8 cellular contexts compared by ENCODE assay signal in genomic region chr9:114387678-114388431, GRCh38. TPM values are rescaled to one million over a fixed set of nuclear protein-coding genes. Genes with fewer than 3 reads are reported as not detected.
DNase-seq lines count a peak whose midpoint lies in the region; ATAC-seq and TF ChIP-seq lines count a peak whose summit lies in the region.

AKNA (minus strand) TSS chr9:114387982; CDS start chr9:114381333, 6,649 bp downstream.

- CTCF ChIA-PET in WTC11 (lab: Charles Lee), result interaction anchor here (0.8 to 2.4 kb wide), 9 partner anchors 9 to 305 kb away, joined by 3 to 20 read pairs (median 5); no protein-coding TSS in a partner anchor
- CTCF ChIA-PET in MCF 10A (lab: Yijun Ruan, JAX), result interaction anchor here (0.6 to 1.8 kb wide), 3 partner anchors 9 to 138 kb away, joined by 3 to 6 read pairs (median 4); no protein-coding TSS in a partner anchor

- H3K27ac Mint-ChIP-seq in WTC11 (peak within 1 kb of the TSS; percentile 59), MCF 10A (ENCODE audit: low read depth, unreplicated experiment) (no peak within 1 kb of the TSS)

- no peak for TF ChIP-seq CTCF in WTC11 (IDR thresholded peaks at IDR 0.05)
- no peak for TF ChIP-seq CTCF in MCF 10A (IDR thresholded peaks at IDR 0.05; ENCODE audit: unreplicated experiment)

- ATAC-seq in GM19023 (IDR thresholded peaks at IDR 0.05; ENCODE audit: unreplicated experiment) (peak; percentile 35), HG03565 (IDR thresholded peaks at IDR 0.05; ENCODE audit: unreplicated experiment) (peak; percentile 16), WTC11 (peak; percentile 60)

- peaks cover 75% of the 10 kb centered on the region for H3K4me1 Mint-ChIP-seq in WTC11
- peaks cover 24% of the 10 kb centered on the region for H3K4me1 Mint-ChIP-seq in MCF 10A (ENCODE audit: insufficient read depth, unreplicated experiment)

- peak; percentile 74 for DNase-seq in WTC11 (ENCODE audit: low spot score)
- DNase-seq in MCF 10A (ENCODE audit: unreplicated experiment), result no peak
- peak; percentile 83 for DNase-seq in iris pigment epithelial cell (ENCODE audit: low read depth)
- DNase-seq in stimulated activated CD4-positive, alpha-beta T cell treated with anti-CD3 and anti-CD28 coated beads, Interleukin-12 subunit alpha, Interleukin-12 subunit beta, amount 100 ng/mL, for 48 hours (ENCODE audit: low read depth in 2 of 3, low spot score in 1 of 3), result peak; percentile 63 to 71 (median 65)
- DNase-seq in SKM-1 treated with dmso at 0.1 percent for 144 hours (lab: John Stamatoyannopoulos, UW; ENCODE audit: unreplicated experiment), result no peak
- DNase-seq in SW 1271 (lab: John Stamatoyannopoulos, UW), result no peak

- no TSS peak for BruUV-seq in MCF 10A (replicated peaks; lab: Mats Ljungman, UMichigan)

- intact Hi-C loops in MCF 10A (cut with micrococcal nuclease), result no loop called here

- POLR2A ChIA-PET in WTC11 (lab: Charles Lee), result interaction anchor here (1.3 to 1.4 kb wide), 2 partner anchors 10 to 37 kb away, joined by 3 to 9 read pairs; no protein-coding TSS in a partner anchor
- POLR2A ChIA-PET in MCF 10A (lab: Yijun Ruan, JAX), result interaction anchor here (0.6 to 1.7 kb wide), 2 partner anchors 17 to 23 kb away, joined by 3 read pairs; no protein-coding TSS in a partner anchor

- peak within 1 kb of the TSS; percentile 53 for H3K4me3 Mint-ChIP-seq in WTC11
- H3K4me3 Mint-ChIP-seq in MCF 10A (ENCODE audit: unreplicated experiment), result no peak within 1 kb of the TSS

- H3K36me3 Mint-ChIP-seq in WTC11 (no peaks in the 10 kb centered on the region), MCF 10A (ENCODE audit: insufficient read depth, unreplicated experiment) (peaks cover 6% of the 10 kb centered on the region)

- no peaks in the 10 kb centered on the region for H3K27me3 Mint-ChIP-seq in WTC11 (ENCODE audit: low read depth)
- H3K27me3 Mint-ChIP-seq in MCF 10A (ENCODE audit: insufficient read depth, unreplicated experiment), result no peaks in the 10 kb centered on the region

- H3K9me3 Mint-ChIP-seq in WTC11 (no peaks in the 10 kb centered on the region), MCF 10A (ENCODE audit: unreplicated experiment) (no peaks in the 10 kb centered on the region)

TF ChIP-seq in WTC11, 78 proteins besides CTCF, POLR2A, EP300 and RAD21:
- TF ChIP-seq FOXP1 (CRISPR knock-in tag; IDR thresholded peaks at IDR 0.05; ENCODE audit: borderline replicate concordance), result peak; percentile 75; the same call in 1 of the 2 replicates
- peak; percentile 48; the same call in 1 of the 2 replicates for TF ChIP-seq ZNF121 (CRISPR knock-in tag; IDR thresholded peaks at IDR 0.05)
- TF ChIP-seq USF2 (CRISPR knock-in tag; IDR thresholded peaks at IDR 0.05), result peak; percentile 2; the same call in 1 of the 2 replicates
- no peak for TF ChIP-seq CREB1 (CRISPR knock-in tag; IDR thresholded peaks at IDR 0.05)

RNA-seq across cellular contexts. Expression of gene AKNA, which starts in this region (rescaled TPM):
- total RNA-seq in WTC11 (2021) (26.0 to 29.3 TPM (median 27.5 TPM) in 3 replicates), MCF 10A (2022) (10.7 and 10.9 TPM in 2 replicates)

Comparison
In these comparisons a context has a peak if more than half of its experiments do, and no peak if none do; other contexts are left out.
1. DNase-seq: peak in WTC11 (single experiment), iris pigment epithelial cell (single experiment) and stimulated activated CD4-positive, alpha-beta T cell treated with anti-CD3 and anti-CD28 coated beads, Interleukin-12 subunit alpha, Interleukin-12 subunit beta, amount 100 ng/mL, for 48 hours (3 of 3); none in MCF 10A (single experiment), SKM-1 treated with dmso at 0.1 percent for 144 hours (single experiment) and SW 1271 (0 of 2).
2. Peak in every context shown above with its lines, with median percentiles within 50 percentile points of each other: ATAC-seq.